Comparison of ENCODE assay signal across 8 cellular contexts in genomic region chr3:149658444-149659172, GRCh38. TPM values are rescaled to one million over a fixed set of nuclear protein-coding genes. Genes with fewer than 3 reads are reported as not detected.
DNase-seq lines count a peak whose midpoint lies in the region; ATAC-seq and TF ChIP-seq lines count a peak whose summit lies in the region.

No MANE protein-coding gene starts in this region.

- ATAC-seq in HCT116 (peak; percentile 78), activated B cell treated with CpG ODN at 0.5 μM for 24 hours (ENCODE audit: low read depth) (peak; percentile 75)

- no peaks in the 10 kb centered on the region for H3K9me2 ChIP-seq in HCT116 (ENCODE audit: insufficient read depth)
- H3K9me2 ChIP-seq in MM.1S (replicated peaks; ENCODE audit: insufficient read depth, low read length): no peaks in the 10 kb centered on the region

- H3K4me3 ChIP-seq in HCT116 (replicated peaks in 1 of 2; ENCODE audit: low read depth in 1 of 2, low read length in 2 of 2) (peak overlapping the region; percentile 68 to 72), MM.1S (ENCODE audit: low read length) (peak overlapping the region; percentile 87), endodermal cell (ENCODE audit: low read length) (peak overlapping the region; percentile 89), stomach smooth muscle (ENCODE audit: low read length in 2 of 2) (peak overlapping the region; percentile 93 to 96)

- WGBS in endodermal cell (ENCODE audit: insufficient coverage in 1 of 2, insufficient read length in 1 of 2), 2 experiments: 0 to 8% methylated on average over 17 to 27 of the region's 33 CpGs

- H4K20me1 ChIP-seq in HCT116 (ENCODE audit: insufficient read depth): no peaks in the 10 kb centered on the region
- H4K20me1 ChIP-seq in MM.1S (ENCODE audit: insufficient read depth, low read length): no peaks in the 10 kb centered on the region

- H3K27ac Mint-ChIP-seq in activated B cell treated with CpG ODN at 0.5 μM for 24 hours: no peak overlapping the region
- peak overlapping the region; percentile 94 for H3K27ac Mint-ChIP-seq in endodermal cell

- H3K79me2 ChIP-seq in HCT116 (ENCODE audit: insufficient read depth, low read length): peaks cover 35% of the 10 kb centered on the region
- no peaks in the 10 kb centered on the region for H3K79me2 ChIP-seq in MM.1S (ENCODE audit: low read length)

- H3K27me3 ChIP-seq in HCT116 (ENCODE audit: insufficient read depth, low read length) (no peaks in the 10 kb centered on the region), MM.1S (replicated peaks; ENCODE audit: insufficient read depth, low read length) (no peaks in the 10 kb centered on the region), endodermal cell (ENCODE audit: control insufficient read depth, insufficient read depth, low read length, poor library complexity, severe bottlenecking) (no peaks in the 10 kb centered on the region), stomach smooth muscle (ENCODE audit: control insufficient read depth in 1 of 2, insufficient read depth in 2 of 2, low read length in 2 of 2) (no peaks in the 10 kb centered on the region)

- H3K36me3 ChIP-seq in HCT116 (ENCODE audit: control insufficient read depth in 1 of 2, insufficient read depth in 2 of 2, low read length in 2 of 2) (peaks cover 2 to 5% of the 10 kb centered on the region in 2 experiments; a peak in 2 of 4 replicates), MM.1S (replicated peaks; ENCODE audit: insufficient read depth, low read length) (no peaks in the 10 kb centered on the region), endodermal cell (ENCODE audit: control insufficient read depth, insufficient read depth, low read length) (no peaks in the 10 kb centered on the region), stomach smooth muscle (ENCODE audit: control insufficient read depth in 2 of 2, insufficient read depth in 2 of 2, low read length in 2 of 2) (peaks cover 0 to 1% of the 10 kb centered on the region in 2 donors)

- DNase-seq in activated T-cell treated with anti-CD3 and anti-CD28 coated beads for 1 hour (ENCODE audit: low read depth): peak; percentile 2
- DNase-seq in activated T-cell treated with anti-CD3 and anti-CD28 coated beads for 4 hours: no peak
- peak; percentile 52 for DNase-seq in HCT116 (ENCODE audit: low read depth, low spot score)
- DNase-seq in MM.1S: peak; percentile 78
- DNase-seq in activated B cell treated with CpG ODN at 0.5 μM for 24 hours: no peak
- peak; percentile 85 for DNase-seq in endodermal cell
- peak; percentile 90 for DNase-seq in medulla oblongata (ENCODE audit: extremely low spot score)

- H3K9me3 ChIP-seq in HCT116 (ENCODE audit: control insufficient read depth in 1 of 2, insufficient read depth in 1 of 2, low read depth in 1 of 2, low read length in 2 of 2): no peaks in the 10 kb centered on the region
- H3K9me3 ChIP-seq in MM.1S (replicated peaks; ENCODE audit: insufficient read depth, low read length): no peaks in the 10 kb centered on the region
- no peaks in the 10 kb centered on the region for H3K9me3 ChIP-seq in endodermal cell (ENCODE audit: control insufficient read depth, low read length)
- no peaks in the 10 kb centered on the region for H3K9me3 ChIP-seq in stomach smooth muscle (ENCODE audit: control insufficient read depth in 2 of 2, low read length in 2 of 2)

- H3K27ac ChIP-seq in HCT116 (ENCODE audit: low read depth, low read length) (peak overlapping the region; percentile 89), MM.1S (ENCODE audit: low read length) (peak overlapping the region; percentile 56; the same call in 1 of the 2 replicates), endodermal cell (ENCODE audit: low read depth, low read length) (peak overlapping the region; percentile 92), stomach smooth muscle (ENCODE audit: low read length) (peak overlapping the region; percentile 100)

- TF ChIP-seq CTCF in HCT116 (IDR thresholded peaks at IDR 0.05 in 2 of 3, conservative IDR thresholded peaks at IDR 0.05 in 1 of 3; ENCODE audit: borderline replicate concordance in 1 of 3, insufficient read depth in 1 of 3, low read depth in 2 of 3, low read length in 2 of 3) (peak in 1 of 3 experiments; percentile 11; a peak in 1 of 6 replicates), MM.1S (IDR thresholded peaks at IDR 0.05; ENCODE audit: low read length) (peak; percentile 38), activated B cell treated with CpG ODN at 0.5 μM for 24 hours (IDR thresholded peaks at IDR 0.05) (no peak), endodermal cell (conservative IDR thresholded peaks at IDR 0.05) (peak; percentile 18)

- CTCF ChIA-PET in HCT116 (lab: Charles Lee): interaction anchor here (1.0 to 3.2 kb wide), 5 partner anchors 10 to 113 kb away, joined by 3 to 19 read pairs (median 5); no protein-coding TSS in a partner anchor
- CTCF ChIA-PET in activated B cell treated with CpG ODN at 0.5 μM for 24 hours (lab: Charles Lee): interaction anchor here (1.4 kb wide), 1 partner anchor 150 kb away, joined by 3 read pairs; no protein-coding TSS in a partner anchor

- H3K4me3 Mint-ChIP-seq in activated B cell treated with CpG ODN at 0.5 μM for 24 hours (peak overlapping the region; percentile 88), endodermal cell (peak overlapping the region; percentile 90)

- H3K4me1 Mint-ChIP-seq in activated B cell treated with CpG ODN at 0.5 μM for 24 hours: peaks cover 10% of the 10 kb centered on the region
- H3K4me1 Mint-ChIP-seq in endodermal cell: peaks cover 42% of the 10 kb centered on the region

- H3F3A ChIP-seq in MM.1S (ENCODE audit: insufficient read depth, low read length): no peaks in the 10 kb centered on the region

- H3K9me3 Mint-ChIP-seq in activated B cell treated with CpG ODN at 0.5 μM for 24 hours (no peaks in the 10 kb centered on the region), endodermal cell (no peaks in the 10 kb centered on the region)

- peaks cover 27% of the 10 kb centered on the region for H3K27me3 Mint-ChIP-seq in activated B cell treated with CpG ODN at 0.5 μM for 24 hours
- peaks cover under 1% of the 10 kb centered on the region for H3K27me3 Mint-ChIP-seq in endodermal cell (ENCODE audit: insufficient read depth)

- peak; percentile 52 for TF ChIP-seq RAD21 in HCT116 (IDR thresholded peaks at IDR 0.05; ENCODE audit: low read depth)

- intact Hi-C loops in HCT116 (cut with micrococcal nuclease) (loop anchor here (2.0 to 5.0 kb wide), 2 partner anchors 76 to 90 kb away; no protein-coding TSS in a partner anchor), activated B cell treated with CpG ODN at 0.5 μM for 24 hours (cut with micrococcal nuclease) (no loop called here)

- peak overlapping the region; percentile 77 for H3K4me2 ChIP-seq in HCT116 (ENCODE audit: low read length)
- H3K4me2 ChIP-seq in MM.1S (ENCODE audit: low read depth, low read length): peak overlapping the region; percentile 93

- H3K4me1 ChIP-seq in HCT116 (ENCODE audit: control insufficient read depth in 1 of 2, insufficient read depth in 2 of 2, low read length in 2 of 2) (peaks cover 23 to 67% of the 10 kb centered on the region in 2 experiments), MM.1S (ENCODE audit: low read length) (peaks cover 5% of the 10 kb centered on the region), endodermal cell (ENCODE audit: control insufficient read depth, insufficient read depth, low read length) (peaks cover 9% of the 10 kb centered on the region), stomach smooth muscle (ENCODE audit: control insufficient read depth, insufficient read depth, low read length) (peaks cover 14% of the 10 kb centered on the region)

- H3K36me3 Mint-ChIP-seq in activated B cell treated with CpG ODN at 0.5 μM for 24 hours (ENCODE audit: low read depth) (no peaks in the 10 kb centered on the region), endodermal cell (ENCODE audit: low read depth) (peaks cover 10% of the 10 kb centered on the region)

- RAD21 ChIA-PET in HCT116 (lab: Charles Lee; ENCODE audit: low non-redundant PET in 1 of 2, low total read pairs in 2 of 2, uncharacterized antibody in 2 of 2, unreplicated experiment in 2 of 2): interaction anchor here (1.3 to 1.5 kb wide), 3 partner anchors 77 to 90 kb away, joined by 3 to 4 read pairs (median 4); no protein-coding TSS in a partner anchor

- TSS peak; percentile 75 for BruUV-seq in HCT116 (replicated peaks; lab: Mats Ljungman, UMichigan)

- POLR2A ChIA-PET in HCT116 (lab: Charles Lee): interaction anchor here (0.7 to 2.9 kb wide), 12 partner anchors 11 to 128 kb away, joined by 3 to 15 read pairs (median 4); no protein-coding TSS in a partner anchor
- POLR2A ChIA-PET in activated B cell treated with CpG ODN at 0.5 μM for 24 hours (lab: Charles Lee): interaction anchor here (1.7 kb wide), 1 partner anchor 94 kb away, joined by 5 read pairs; the partner anchor contains the start of gene COMMD2

- TF ChIP-seq POLR2A in HCT116 (IDR thresholded peaks at IDR 0.05; ENCODE audit: borderline replicate concordance, extremely low read depth, insufficient read depth, insufficient read length): no peak

- H2AFZ ChIP-seq in HCT116 (ENCODE audit: low read depth, low read length, poor library complexity, severe bottlenecking): no peak overlapping the region
- H2AFZ ChIP-seq in MM.1S (ENCODE audit: low read length): peak overlapping the region; percentile 99

- H3K9ac ChIP-seq in HCT116 (ENCODE audit: low read length) (peak overlapping the region; percentile 76), MM.1S (ENCODE audit: low read length) (peak overlapping the region; percentile 79), endodermal cell (ENCODE audit: extremely low read depth, low read length, poor library complexity, severe bottlenecking) (peak overlapping the region; percentile 70), stomach smooth muscle (ENCODE audit: low read length in 2 of 2) (peak overlapping the region; percentile 97 to 98)

TF ChIP-seq in HCT116, 20 proteins besides CTCF, POLR2A, EP300 and RAD21 (continues in another document):
- peak; percentile 99 for TF ChIP-seq SRF (IDR thresholded peaks at IDR 0.05; ENCODE audit: low read depth)
- TF ChIP-seq EGR1 (IDR thresholded peaks at IDR 0.05; ENCODE audit: low read depth): peak; percentile 69
- peak; percentile 77 for TF ChIP-seq ZFX (IDR thresholded peaks at IDR 0.05)

RNA-seq across cellular contexts. Expression of gene WWTR1, which starts 0.8 kb away (rescaled TPM):
- total RNA-seq in HCT116 (2021; ENCODE audit: unreplicated experiment) (46.9 TPM), activated B cell treated with CpG ODN at 0.5 μM for 24 hours (0.66 and 0.73 TPM in 2 replicates), endodermal cell (10 to 100 TPM; 17.3 to 18.5 TPM)
- polyA plus RNA-seq in HCT116 (2012): 33.2 and 44.9 TPM in 2 replicates
- polyA plus RNA-seq in endodermal cell (2013, experiment 1 of 2): 40.9 TPM
- 41.8 TPM for polyA plus RNA-seq in endodermal cell (2013, experiment 2 of 2)

Comparison
In these comparisons a context has a peak if more than half of its experiments do, and no peak if none do; other contexts are left out.
1. DNase-seq: peak in activated T-cell treated with anti-CD3 and anti-CD28 coated beads for 1 hour (single experiment), HCT116 (single experiment), MM.1S (single experiment), endodermal cell (single experiment) and medulla oblongata (single experiment); none in activated T-cell treated with anti-CD3 and anti-CD28 coated beads for 4 hours (single experiment) and activated B cell treated with CpG ODN at 0.5 μM for 24 hours (single experiment).
2. RNA of gene WWTR1, which starts 0.8 kb away (total RNA-seq): 46.9 TPM in HCT116 (single experiment) and 17.3 to 18.5 TPM in endodermal cell; 0.66 to 0.73 TPM in activated B cell treated with CpG ODN at 0.5 μM for 24 hours; every median in the first group is over 10 times any median in the second.
3. Peak in every context shown above with its lines, with median percentiles within 50 percentile points of each other: H3K27ac ChIP-seq, H3K4me3 ChIP-seq and H3K9ac ChIP-seq.